Comparison of ENCODE assay signal across 1 cellular context in the genomic region with DNA sequence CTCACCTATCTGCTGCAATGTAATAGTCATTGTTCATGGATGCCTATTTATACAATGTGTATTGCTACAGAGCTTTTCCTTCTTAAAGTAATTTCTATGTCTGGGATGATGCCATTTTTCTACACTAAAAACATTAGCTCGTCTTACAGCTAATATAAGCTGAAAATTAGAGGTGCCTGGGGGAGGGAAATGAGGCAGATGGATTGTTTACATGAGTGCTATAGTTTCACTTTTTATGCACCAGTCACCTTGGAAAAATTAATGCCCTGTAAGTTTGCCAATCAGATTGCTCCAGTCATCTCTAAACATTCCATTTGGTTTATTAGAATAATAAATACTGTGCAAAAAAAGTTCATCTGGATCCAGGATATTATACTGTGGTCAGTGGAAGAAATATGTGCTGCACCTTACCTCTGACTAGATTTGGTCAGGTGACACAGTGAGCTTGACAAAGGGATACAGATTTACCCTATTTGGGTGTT.
TF ChIP-seq lines count a peak whose summit lies in the region.

No MANE protein-coding gene starts in this region.

TF ChIP-seq in SK-N-SH, 30 proteins besides CTCF, POLR2A, EP300 and RAD21 (continued from another document):
- TF ChIP-seq, protein P1, sequence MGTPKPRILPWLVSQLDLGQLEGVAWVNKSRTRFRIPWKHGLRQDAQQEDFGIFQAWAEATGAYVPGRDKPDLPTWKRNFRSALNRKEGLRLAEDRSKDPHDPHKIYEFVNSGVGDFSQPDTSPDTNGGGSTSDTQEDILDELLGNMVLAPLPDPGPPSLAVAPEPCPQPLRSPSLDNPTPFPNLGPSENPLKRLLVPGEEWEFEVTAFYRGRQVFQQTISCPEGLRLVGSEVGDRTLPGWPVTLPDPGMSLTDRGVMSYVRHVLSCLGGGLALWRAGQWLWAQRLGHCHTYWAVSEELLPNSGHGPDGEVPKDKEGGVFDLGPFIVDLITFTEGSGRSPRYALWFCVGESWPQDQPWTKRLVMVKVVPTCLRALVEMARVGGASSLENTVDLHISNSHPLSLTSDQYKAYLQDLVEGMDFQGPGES (IDR thresholded peaks at IDR 0.05; ENCODE audit: low read depth, low read length) = no peak
- TF ChIP-seq YY1 (IDR thresholded peaks at IDR 0.05; ENCODE audit: low read depth) (no peak), TEAD4 (IDR thresholded peaks at IDR 0.05; ENCODE audit: borderline replicate concordance, insufficient read depth) (0 out of 2 replicates have a peak, but pooled peaks have one; percentile 23), RFX5 (IDR thresholded peaks at IDR 0.05; ENCODE audit: low read length) (no peak), FOXJ3 (CRISPR knock-in tag; IDR thresholded peaks at IDR 0.05) (no peak)
